Comparison of ENCODE assay signal across 1 cellular context in genomic region chr7:6706666-6707407, GRCh38.
TF ChIP-seq lines count a peak whose summit lies in the region.

ZNF12 (minus strand) TSS chr7:6706947; CDS start chr7:6705173, 1,774 bp downstream.

TF ChIP-seq in K562, 482 proteins besides CTCF, POLR2A, EP300 and RAD21 (continued from another document):
- TF ChIP-seq HINFP (tag; conservative IDR thresholded peaks at IDR 0.05; ENCODE audit: low read depth) (no peak), CREM (IDR thresholded peaks at IDR 0.05; ENCODE audit: low read depth) (peak; percentile 70), CLOCK (CRISPR knock-in tag; IDR thresholded peaks at IDR 0.05; ENCODE audit: borderline replicate concordance) (no peak), ZNF24 (IDR thresholded peaks at IDR 0.05) (no peak), NFRKB (IDR thresholded peaks at IDR 0.05; ENCODE audit: low read depth) (no peak), RNF2 (IDR thresholded peaks at IDR 0.05) (no peak), EZH2 (IDR thresholded peaks at IDR 0.05; ENCODE audit: borderline replicate concordance, low read depth, low read length) (no peak), SMARCA5 (IDR thresholded peaks at IDR 0.05) (no peak), XRCC5 (IDR thresholded peaks at IDR 0.05; ENCODE audit: low read depth, low read length) (no peak), ZNF143 (CRISPR knock-in tag; IDR thresholded peaks at IDR 0.05) (peak; percentile 78), ARID2 (IDR thresholded peaks at IDR 0.05) (no peak), DIDO1 (tag; IDR thresholded peaks at IDR 0.05; ENCODE audit: low read depth) (peak; percentile 39; the same call in 1 of the 2 replicates), RBM14 (IDR thresholded peaks at IDR 0.05; ENCODE audit: borderline replicate concordance, insufficient read depth, low read depth, low read length) (no peak), KDM1A (IDR thresholded peaks at IDR 0.05) (no peak), MXI1 (IDR thresholded peaks at IDR 0.05; ENCODE audit: low read depth, low read length) (peak; percentile 65; the same call in 1 of the 2 replicates), NBN (IDR thresholded peaks at IDR 0.05; ENCODE audit: low read depth) (no peak), ILF3 (IDR thresholded peaks at IDR 0.05; ENCODE audit: borderline replicate concordance) (no peak), ZBTB5 (IDR thresholded peaks at IDR 0.05) (no peak), KLF16 (IDR thresholded peaks at IDR 0.05) (no peak), TAL1 (IDR thresholded peaks at IDR 0.05) (no peak), ZNF239 (CRISPR knock-in tag; IDR thresholded peaks at IDR 0.05) (no peak), JUND (IDR thresholded peaks at IDR 0.05; ENCODE audit: borderline replicate concordance, low read depth, low read length) (peak; percentile 47; the same call in 1 of the 2 replicates), JUND (tag; IDR thresholded peaks at IDR 0.05; ENCODE audit: borderline replicate concordance, low read depth, low read length) (no peak), ZNF766 (CRISPR knock-in tag; conservative IDR thresholded peaks at IDR 0.05) (peak; percentile 34; the same call in 1 of the 2 replicates), ZNF696 (CRISPR knock-in tag; conservative IDR thresholded peaks at IDR 0.05) (no peak), HMG20A (CRISPR knock-in tag; conservative IDR thresholded peaks at IDR 0.05) (no peak), ZNF586 (CRISPR knock-in tag; conservative IDR thresholded peaks at IDR 0.05) (no peak), ZNF740 (CRISPR knock-in tag; IDR thresholded peaks at IDR 0.05) (no peak), ZNF740 (tag; IDR thresholded peaks at IDR 0.05) (no peak), STAT5B (CRISPR knock-in tag; IDR thresholded peaks at IDR 0.05) (no peak), CBX2 (IDR thresholded peaks at IDR 0.05; ENCODE audit: insufficient read depth, low read length, poor library complexity, severe bottlenecking) (no peak), TAF15 (IDR thresholded peaks at IDR 0.05; ENCODE audit: low read depth, low read length) (no peak), CEBPB (tag; IDR thresholded peaks at IDR 0.05) (no peak), RB1 (IDR thresholded peaks at IDR 0.05; ENCODE audit: low read depth) (peak; percentile 69), CREB3L1 (IDR thresholded peaks at IDR 0.05; ENCODE audit: borderline replicate concordance, low read depth) (peak; percentile 58; the same call in 1 of the 2 replicates), TARDBP (IDR thresholded peaks at IDR 0.05) (no peak), FOXP4 (CRISPR knock-in tag; IDR thresholded peaks at IDR 0.05; ENCODE audit: borderline replicate concordance) (no peak), ZNF140 (CRISPR knock-in tag; IDR thresholded peaks at IDR 0.05) (no peak), POLR3A (IDR thresholded peaks at IDR 0.05; ENCODE audit: borderline replicate concordance, extremely low read depth, insufficient read depth, insufficient read length) (no peak), NR3C1 (CRISPR knock-in tag; IDR thresholded peaks at IDR 0.05) (no peak), IFI16 (CRISPR knock-in tag; IDR thresholded peaks at IDR 0.05) (no peak), ZZZ3 (IDR thresholded peaks at IDR 0.05) (no peak), USF1 (CRISPR knock-in tag; IDR thresholded peaks at IDR 0.05) (0 out of 2 replicates have a peak, but pooled peaks have one; percentile 6), HDAC1 (IDR thresholded peaks at IDR 0.05) (no peak), CBX3 (IDR thresholded peaks at IDR 0.05; ENCODE audit: borderline replicate concordance in 1 of 2, low read length in 2 of 2) (peak in 1 of 2 experiments; percentile 80; a peak in 2 of 3 replicates), NFIX (CRISPR knock-in tag; IDR thresholded peaks at IDR 0.05; ENCODE audit: low read depth) (no peak), MLX (CRISPR knock-in tag; conservative IDR thresholded peaks at IDR 0.05) (no peak), ZKSCAN3 (CRISPR knock-in tag; IDR thresholded peaks at IDR 0.05) (no peak), FOXA1 (IDR thresholded peaks at IDR 0.05; ENCODE audit: borderline replicate concordance) (no peak), PTBP1 (IDR thresholded peaks at IDR 0.05; ENCODE audit: low read depth, low read length) (no peak), ZFP36 (IDR thresholded peaks at IDR 0.05; ENCODE audit: low read depth, low read length, partially characterized antibody) (no peak), HDGF (IDR thresholded peaks at IDR 0.05) (no peak)
